20 cellular contexts compared by ENCODE assay signal in the genomic region with DNA sequence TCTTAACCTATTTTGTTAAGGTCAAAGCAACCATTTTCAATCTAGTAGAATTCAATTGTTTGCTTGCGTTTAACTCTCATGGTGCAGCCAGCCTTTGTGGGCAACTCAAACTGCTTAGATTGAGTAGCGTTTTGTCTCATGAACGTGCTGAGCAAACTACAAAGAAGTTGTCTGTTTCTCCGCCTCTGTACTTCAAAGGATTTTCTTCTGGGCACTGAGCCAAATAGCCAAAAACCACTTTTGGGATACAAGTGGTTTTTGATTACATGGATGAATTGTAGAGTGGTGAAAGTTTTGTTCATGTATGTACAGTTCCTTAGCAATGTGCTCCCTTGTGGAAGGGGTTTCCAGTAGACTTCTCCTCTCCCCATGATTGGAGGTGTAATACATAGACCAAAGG.
DNase-seq lines count a peak whose midpoint lies in the region; ATAC-seq, FAIRE-seq and TF ChIP-seq lines count a peak whose summit lies in the region.
"Had no signal": no experiment of that assay in that cellular context is flagged by ENCODE, and none has a peak within 500 bp of the region (broad histone marks: within the 10 kb centered on the region; RNA-seq: fewer than 3 reads in every experiment).

No MANE protein-coding gene starts in this region.

- H3K79me2 ChIP-seq in K562 (ENCODE audit: control insufficient read depth, insufficient read depth, low read length), result no peaks in the 10 kb centered on the region

- DNase-seq in DMS79 (lab: John Stamatoyannopoulos, UW) (peak; percentile 82), NCI-H1105 treated with DMSO at 0.1 percent for 48 hours (lab: John Stamatoyannopoulos, UW) (peak; percentile 79), NCI-H524 (lab: John Stamatoyannopoulos, UW) (peak; percentile 87 to 92), K562 (ENCODE audit: extremely low read depth in 1 of 4, low spot score in 3 of 4) (no peak), right atrium auricular region (ENCODE audit: low spot score) (no peak)
- no peak for DNase-seq in stimulated activated CD4-positive, alpha-beta T cell treated with anti-CD3 and anti-CD28 coated beads, Interleukin-4, amount 100 ng/mL, for 24 hours
- DNase-seq: ACHN; AML-193; CD4-positive, alpha-beta T cell; GDM1; HFFc6; NCI-H1092; NCI-H1930; NCI-H2227 treated with DMSO at 0.1 percent for 48 hours; SK-N-SH; T-helper 1 cell had no signal

- no peak overlapping the region for H3K9ac ChIP-seq in K562 (ENCODE audit: insufficient read depth in 1 of 2, low read depth in 2 of 2, low read length in 2 of 2)
- H3K9ac ChIP-seq: SK-N-SH had no signal

- H4K20me1 ChIP-seq in K562 (replicated peaks; ENCODE audit: control insufficient read depth, insufficient read depth, low read length), result no peaks in the 10 kb centered on the region

- CTCF ChIA-PET in K562 (lab: Yijun Ruan, JAX; ENCODE audit: low intra/inter-chr PET ratio), result no interaction called here

- no peak overlapping the region for H3K4me2 ChIP-seq in K562 (ENCODE audit: insufficient read depth, low read length)
- H3K4me2 ChIP-seq: SK-N-SH had no signal

- intact Hi-C loops in K562 (cut with micrococcal nuclease), result no loop called here

- no peak for TF ChIP-seq RAD21 in K562 (CRISPR knock-in tag; conservative IDR thresholded peaks at IDR 0.05 in 1 of 2, IDR thresholded peaks at IDR 0.05 in 1 of 2)

- no peak for ATAC-seq in K562
- ATAC-seq in GM21423 (IDR thresholded peaks at IDR 0.05; ENCODE audit: unreplicated experiment), result no peak
- ATAC-seq: GM12878, HepG2 had no signal

- H3K27ac ChIP-seq in K562 (ENCODE audit: extremely low read depth, low read depth, low read length) (no peak overlapping the region), right atrium auricular region (no peak overlapping the region)

- no peaks in the 10 kb centered on the region for H3K4me1 ChIP-seq in K562 (replicated peaks in 1 of 2; ENCODE audit: control insufficient read depth in 2 of 2, insufficient read depth in 2 of 2, low read length in 2 of 2)
- H3K4me1 ChIP-seq in right atrium auricular region, result no peaks in the 10 kb centered on the region

- H3K36me3 ChIP-seq in K562 (ENCODE audit: control insufficient read depth, insufficient read depth, low read length) (no peaks in the 10 kb centered on the region), right atrium auricular region (no peaks in the 10 kb centered on the region)

- H3K9me3 ChIP-seq in K562 (replicated peaks; ENCODE audit: control insufficient read depth, insufficient read depth, low read depth, low read length), result no peaks in the 10 kb centered on the region
- H3K9me3 ChIP-seq in right atrium auricular region, result no peaks in the 10 kb centered on the region
- H3K9me3 ChIP-seq: SK-N-SH had no signal

- TF ChIP-seq POLR2A in K562 (conservative IDR thresholded peaks at IDR 0.05), result no peak

- in situ Hi-C loops in K562 (cut with MboI), result no loop called here

- no peak for FAIRE-seq in K562 (lab: Jason Lieb, UNC)
- FAIRE-seq: GM12878, H1, HepG2 had no signal

- H3K27me3 ChIP-seq in K562 (ENCODE audit: control insufficient read depth in 2 of 2, insufficient read depth in 2 of 2, low read length in 2 of 2) (no peaks in the 10 kb centered on the region), right atrium auricular region (no peaks in the 10 kb centered on the region)

- H2AFZ ChIP-seq in K562 (ENCODE audit: low read depth, low read length), result no peak overlapping the region

- H3K9me1 ChIP-seq in K562 (ENCODE audit: control insufficient read depth, insufficient read depth, low read length), result no peaks in the 10 kb centered on the region

- POLR2A ChIA-PET in K562 (lab: Yijun Ruan, JAX), result no interaction called here

- BruUV-seq in K562 (replicated peaks; lab: Mats Ljungman, UMichigan), result no TSS peak

- TF ChIP-seq CTCF in K562 (IDR thresholded peaks at IDR 0.05 in 2 of 3, conservative IDR thresholded peaks at IDR 0.05 in 1 of 3; ENCODE audit: insufficient read depth in 2 of 3, low read depth in 1 of 3, low read length in 3 of 3), result no peak
- TF ChIP-seq CTCF in right atrium auricular region (IDR thresholded peaks at IDR 0.05), result no peak

- WGBS in K562 (ENCODE audit: insufficient coverage, low coverage, missing lambda C conversion rate), result 0% methylated on average over 4 of the region's 4 CpGs

- no peak for TF ChIP-seq EP300 in K562 (IDR thresholded peaks at IDR 0.05; ENCODE audit: low read length)

- H3K4me3 ChIP-seq in K562 (no peak overlapping the region), right atrium auricular region (no peak overlapping the region)
- H3K4me3 ChIP-seq: GM12878 had no signal

TF ChIP-seq in K562, 482 proteins besides CTCF, POLR2A, EP300 and RAD21:
- TF ChIP-seq MGA (IDR thresholded peaks at IDR 0.05) (no peak), NFIC (IDR thresholded peaks at IDR 0.05) (peak; percentile 72)

Comparison
In these comparisons a context has a peak if more than half of its experiments do, and no peak if none do; other contexts are left out.
1. DNase-seq: peak in DMS79 (single experiment), NCI-H1105 treated with DMSO at 0.1 percent for 48 hours (single experiment) and NCI-H524 (2 of 2); none in K562 (0 of 4), right atrium auricular region (single experiment) and stimulated activated CD4-positive, alpha-beta T cell treated with anti-CD3 and anti-CD28 coated beads, Interleukin-4, amount 100 ng/mL, for 24 hours (single experiment).